14 cellular contexts compared by ENCODE assay signal in the genomic region with DNA sequence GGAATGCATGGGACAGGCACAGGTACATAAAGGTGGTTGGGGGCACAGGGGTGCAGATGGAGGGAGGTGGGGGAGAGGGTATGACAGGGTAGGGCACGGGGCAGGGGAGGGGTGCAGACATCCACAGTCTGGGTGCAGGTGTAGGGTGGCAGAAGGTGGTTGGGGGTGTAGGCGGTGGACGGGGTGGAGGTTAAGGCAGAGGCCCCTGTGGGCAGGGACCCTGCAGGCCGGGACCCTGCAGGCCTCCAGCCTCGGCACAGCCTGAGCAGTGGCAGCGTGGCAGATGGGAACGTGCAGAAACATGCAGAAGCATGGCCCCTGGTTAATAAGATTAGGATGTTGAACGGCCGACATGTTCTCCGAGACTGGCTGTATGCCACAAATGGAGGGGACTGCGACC.
A peak's percentile ranks its signal among the peaks of the same experiment; 100 is the strongest.
DNase-seq lines count a peak whose midpoint lies in the region; ATAC-seq, FAIRE-seq and TF ChIP-seq lines count a peak whose summit lies in the region.
"Had no signal": no experiment of that assay in that cellular context is flagged by ENCODE, and none has a peak within 500 bp of the region (broad histone marks: within the 10 kb centered on the region; RNA-seq: fewer than 3 reads in every experiment).

No MANE protein-coding gene starts in this region.

- H3K27me3 ChIP-seq in HCT116 (ENCODE audit: insufficient read depth, low read length) = peaks cover under 1% of the 10 kb centered on the region; the same call in 1 of the 2 replicates

- RAD21 ChIA-PET in HCT116 (lab: Charles Lee; ENCODE audit: low non-redundant PET in 1 of 2, low total read pairs in 2 of 2, uncharacterized antibody in 2 of 2, unreplicated experiment in 2 of 2) = no interaction called here

- no peak overlapping the region for H3K9ac ChIP-seq in HCT116 (ENCODE audit: low read length)
- H3K9ac ChIP-seq: GM23248 had no signal

- H3K4me2 ChIP-seq in A549 (peak overlapping the region; percentile 35; the same call in 2 of the 3 replicates), HCT116 (ENCODE audit: low read length) (no peak overlapping the region)

- DNase-seq in A549 (ENCODE audit: low read depth in 1 of 2, low spot score in 1 of 2) (no peak), HCT116 (ENCODE audit: low read depth, low spot score) (no peak), NCI-H82 (lab: John Stamatoyannopoulos, UW) (peak; percentile 84), D721Med (ENCODE audit: insufficient read length, low spot score) (no peak), NOMO-1 treated with DMSO at 0.1 percent for 48 hours (lab: John Stamatoyannopoulos, UW; ENCODE audit: unreplicated experiment) (no peak), retina (no peak)
- DNase-seq: BE2C; CD4-positive, alpha-beta memory T cell; IMR-90 had no signal

- H3K36me3 ChIP-seq in HCT116 (ENCODE audit: control insufficient read depth in 1 of 2, insufficient read depth in 2 of 2, low read length in 2 of 2) = no peaks in the 10 kb centered on the region
- H3K36me3 ChIP-seq: BE2C had no signal

- peak; percentile 11 to 51; a peak in 4 of 6 replicates for ATAC-seq in A549
- 0 out of 2 replicates have a peak, but pooled peaks have one; percentile 23 for ATAC-seq in HCT116
- peak; percentile 53 for ATAC-seq in stimulated activated memory B cell treated with anti-CD40 and anti-IgM and Interleukin-4, amounts not matched to agents 10 μg/mL and 1 μg/mL and 100 μg/mL, for 72 hours

- H3K9me2 ChIP-seq in HCT116 (ENCODE audit: insufficient read depth) = no peaks in the 10 kb centered on the region

- H3K9me3 ChIP-seq in A549 (peaks cover 16% of the 10 kb centered on the region), HCT116 (ENCODE audit: control insufficient read depth in 1 of 2, insufficient read depth in 1 of 2, low read depth in 1 of 2, low read length in 2 of 2) (no peaks in the 10 kb centered on the region)
- H3K9me3 ChIP-seq: BE2C had no signal

- H3K4me1 ChIP-seq in A549 (peaks cover 26% of the 10 kb centered on the region), HCT116 (ENCODE audit: control insufficient read depth in 1 of 2, insufficient read depth in 2 of 2, low read length in 2 of 2) (no peaks in the 10 kb centered on the region)
- H3K4me1 ChIP-seq: BE2C had no signal

- WGBS in A549 (ENCODE audit: missing lambda C conversion rate) = 77% methylated on average over 11 of the region's 11 CpGs

- H4K20me1 ChIP-seq in HCT116 (ENCODE audit: insufficient read depth) = no peaks in the 10 kb centered on the region

- FAIRE-seq in A549 (lab: Jason Lieb, UNC) = no peak
- FAIRE-seq in D721Med (lab: Jason Lieb, UNC) = no peak
- FAIRE-seq: A204.1, H54 had no signal

- no peak overlapping the region for H3K4me3 ChIP-seq in A549
- no peak overlapping the region for H3K4me3 ChIP-seq in HCT116 (replicated peaks in 1 of 2; ENCODE audit: low read depth in 1 of 2, low read length in 2 of 2)
- H3K4me3 ChIP-seq: GM23248 had no signal

- POLR2A ChIA-PET in A549 (lab: Yijun Ruan, JAX) = no interaction called here
- POLR2A ChIA-PET in HCT116 (lab: Charles Lee) = no interaction called here

- H3K27ac ChIP-seq in A549 (peak overlapping the region; percentile 18 to 71; a peak in 5 of 6 replicates), HCT116 (ENCODE audit: low read depth, low read length) (no peak overlapping the region)
- H3K27ac ChIP-seq: C4-2B, GM23248 had no signal

- no peak for TF ChIP-seq EP300 in A549 (IDR thresholded peaks at IDR 0.05)

- CTCF ChIA-PET in A549 (lab: Yijun Ruan, JAX) (no interaction called here), HCT116 (lab: Charles Lee) (no interaction called here)

- H3K4me3 Mint-ChIP-seq in stimulated activated memory B cell treated with anti-CD40 and anti-IgM and Interleukin-4, amounts not matched to agents 10 μg/mL and 1 μg/mL and 100 μg/mL, for 72 hours = no peak overlapping the region
- H3K4me3 Mint-ChIP-seq: CD4-positive, alpha-beta memory T cell had no signal

- no TSS peak for BruUV-seq in HCT116 (replicated peaks; lab: Mats Ljungman, UMichigan)

- H3K36me3 Mint-ChIP-seq in stimulated activated memory B cell treated with anti-CD40 and anti-IgM and Interleukin-4, amounts not matched to agents 10 μg/mL and 1 μg/mL and 100 μg/mL, for 72 hours = no peaks in the 10 kb centered on the region
- H3K36me3 Mint-ChIP-seq: CD4-positive, alpha-beta memory T cell had no signal

- H2AFZ ChIP-seq in HCT116 (ENCODE audit: low read depth, low read length, poor library complexity, severe bottlenecking) = no peak overlapping the region
- H2AFZ ChIP-seq: GM23248 had no signal

- no peak for TF ChIP-seq RAD21 in A549 (conservative IDR thresholded peaks at IDR 0.05 in 1 of 2, IDR thresholded peaks at IDR 0.05 in 1 of 2)
- no peak for TF ChIP-seq RAD21 in HCT116 (IDR thresholded peaks at IDR 0.05; ENCODE audit: low read depth)

- intact Hi-C loops in HCT116 (cut with micrococcal nuclease) = no loop called here

- no peaks in the 10 kb centered on the region for H3K79me2 ChIP-seq in HCT116 (ENCODE audit: insufficient read depth, low read length)

- H3K27ac Mint-ChIP-seq in stimulated activated memory B cell treated with anti-CD40 and anti-IgM and Interleukin-4, amounts not matched to agents 10 μg/mL and 1 μg/mL and 100 μg/mL, for 72 hours = no peak overlapping the region
- H3K27ac Mint-ChIP-seq: CD4-positive, alpha-beta memory T cell had no signal

- no peak for TF ChIP-seq CTCF in A549 (IDR thresholded peaks at IDR 0.05)
- TF ChIP-seq CTCF in HCT116 (IDR thresholded peaks at IDR 0.05 in 2 of 3, conservative IDR thresholded peaks at IDR 0.05 in 1 of 3; ENCODE audit: borderline replicate concordance in 1 of 3, insufficient read depth in 1 of 3, low read depth in 2 of 3, low read length in 2 of 3) = no peak
- TF ChIP-seq CTCF in D721Med (IDR thresholded peaks at IDR 0.05; ENCODE audit: insufficient read depth, missing control alignments) = no peak

- H3K4me1 Mint-ChIP-seq in stimulated activated memory B cell treated with anti-CD40 and anti-IgM and Interleukin-4, amounts not matched to agents 10 μg/mL and 1 μg/mL and 100 μg/mL, for 72 hours = no peaks in the 10 kb centered on the region
- H3K4me1 Mint-ChIP-seq: CD4-positive, alpha-beta memory T cell had no signal

- peaks cover 20% of the 10 kb centered on the region for H3K27me3 Mint-ChIP-seq in stimulated activated memory B cell treated with anti-CD40 and anti-IgM and Interleukin-4, amounts not matched to agents 10 μg/mL and 1 μg/mL and 100 μg/mL, for 72 hours

- TF ChIP-seq POLR2A in A549 (IDR thresholded peaks at IDR 0.05; ENCODE audit: low read length) (no peak), HCT116 (IDR thresholded peaks at IDR 0.05; ENCODE audit: borderline replicate concordance, extremely low read depth, insufficient read depth, insufficient read length) (no peak)

- peaks cover 20% of the 10 kb centered on the region for H3K9me3 Mint-ChIP-seq in stimulated activated memory B cell treated with anti-CD40 and anti-IgM and Interleukin-4, amounts not matched to agents 10 μg/mL and 1 μg/mL and 100 μg/mL, for 72 hours

TF ChIP-seq in A549, 52 proteins besides CTCF, POLR2A, EP300 and RAD21:
- TF ChIP-seq MYC (IDR thresholded peaks at IDR 0.05; ENCODE audit: borderline replicate concordance, low read length) = no peak
- TF ChIP-seq RNF2 (IDR thresholded peaks at IDR 0.05; ENCODE audit: borderline replicate concordance, low read depth) = no peak
- no peak for TF ChIP-seq FOSB (CRISPR knock-in tag; IDR thresholded peaks at IDR 0.05)
- no peak for TF ChIP-seq FOSL2 (IDR thresholded peaks at IDR 0.05)
- no peak for TF ChIP-seq FOSL2 (CRISPR knock-in tag; IDR thresholded peaks at IDR 0.05)
- no peak for TF ChIP-seq ESRRA (IDR thresholded peaks at IDR 0.05; ENCODE audit: borderline replicate concordance, low read length)
- no peak for TF ChIP-seq MAFK (IDR thresholded peaks at IDR 0.05; ENCODE audit: partially characterized antibody)
- no peak for TF ChIP-seq JUN (IDR thresholded peaks at IDR 0.05)
- TF ChIP-seq, protein P1, sequence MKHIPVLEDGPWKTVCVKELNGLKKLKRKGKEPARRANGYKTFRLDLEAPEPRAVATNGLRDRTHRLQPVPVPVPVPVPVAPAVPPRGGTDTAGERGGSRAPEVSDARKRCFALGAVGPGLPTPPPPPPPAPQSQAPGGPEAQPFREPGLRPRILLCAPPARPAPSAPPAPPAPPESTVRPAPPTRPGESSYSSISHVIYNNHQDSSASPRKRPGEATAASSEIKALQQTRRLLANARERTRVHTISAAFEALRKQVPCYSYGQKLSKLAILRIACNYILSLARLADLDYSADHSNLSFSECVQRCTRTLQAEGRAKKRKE (CRISPR knock-in tag; IDR thresholded peaks at IDR 0.05; ENCODE audit: low read depth) = no peak
- TF ChIP-seq JUNB (IDR thresholded peaks at IDR 0.05) = no peak
- no peak for TF ChIP-seq MAZ (IDR thresholded peaks at IDR 0.05; ENCODE audit: borderline replicate concordance, low read depth, low read length)
- TF ChIP-seq POLR2AphosphoS2 (conservative IDR thresholded peaks at IDR 0.05; ENCODE audit: low read length) = no peak
- TF ChIP-seq CHD2 (IDR thresholded peaks at IDR 0.05; ENCODE audit: low read length, partially characterized antibody) = no peak
TF ChIP-seq in A549: peak in this region for 0.

TF ChIP-seq in HCT116, 20 proteins besides CTCF, POLR2A, EP300 and RAD21:
- TF ChIP-seq EGR1 (IDR thresholded peaks at IDR 0.05; ENCODE audit: low read depth) (no peak), POLR2AphosphoS5 (IDR thresholded peaks at IDR 0.05; ENCODE audit: low read depth, low read length) (no peak), EZH2phosphoT487 (IDR thresholded peaks at IDR 0.05; ENCODE audit: borderline replicate concordance) (no peak), JUND (IDR thresholded peaks at IDR 0.05) (no peak), ELF1 (IDR thresholded peaks at IDR 0.05; ENCODE audit: borderline replicate concordance, low read depth) (no peak), ZNF274 (IDR thresholded peaks at IDR 0.05; ENCODE audit: low read depth, low read length) (no peak), TCF7L2 (IDR thresholded peaks at IDR 0.05; ENCODE audit: borderline replicate concordance, extremely low read depth, insufficient read depth, insufficient read length) (no peak), SRF (IDR thresholded peaks at IDR 0.05; ENCODE audit: low read depth) (no peak)
